1 cellular context compared by ENCODE assay signal in genomic region chr2:218244204-218244603, GRCh38.
TF ChIP-seq lines count a peak whose summit lies in the region.

No MANE protein-coding gene starts in this region.

TF ChIP-seq in GM12878, 131 proteins besides CTCF, POLR2A, EP300 and RAD21:
- TF ChIP-seq SP1 (IDR thresholded peaks at IDR 0.05; ENCODE audit: low read depth, low read length), result no peak
